In genomic region chr14:101176535-101177205, GRCh38 we compare ENCODE assay signal across 2 cellular contexts.
TF ChIP-seq lines count a peak whose summit lies in the region.

No MANE protein-coding gene starts in this region.

TF ChIP-seq in SK-N-SH, 30 proteins besides CTCF, POLR2A, EP300 and RAD21 (continued from another document):
- 0 out of 2 replicates have a peak, but pooled peaks have one; percentile 3 for TF ChIP-seq FOXJ3 (CRISPR knock-in tag; IDR thresholded peaks at IDR 0.05)
TF ChIP-seq in SK-N-SH: peak in this region for 5.

TF ChIP-seq in SK-N-SH treated with all-trans-retinoic acid at 6 μM for 48 hours, 23 proteins besides CTCF, POLR2A, EP300 and RAD21 (continued from another document):
- TF ChIP-seq, protein P1, sequence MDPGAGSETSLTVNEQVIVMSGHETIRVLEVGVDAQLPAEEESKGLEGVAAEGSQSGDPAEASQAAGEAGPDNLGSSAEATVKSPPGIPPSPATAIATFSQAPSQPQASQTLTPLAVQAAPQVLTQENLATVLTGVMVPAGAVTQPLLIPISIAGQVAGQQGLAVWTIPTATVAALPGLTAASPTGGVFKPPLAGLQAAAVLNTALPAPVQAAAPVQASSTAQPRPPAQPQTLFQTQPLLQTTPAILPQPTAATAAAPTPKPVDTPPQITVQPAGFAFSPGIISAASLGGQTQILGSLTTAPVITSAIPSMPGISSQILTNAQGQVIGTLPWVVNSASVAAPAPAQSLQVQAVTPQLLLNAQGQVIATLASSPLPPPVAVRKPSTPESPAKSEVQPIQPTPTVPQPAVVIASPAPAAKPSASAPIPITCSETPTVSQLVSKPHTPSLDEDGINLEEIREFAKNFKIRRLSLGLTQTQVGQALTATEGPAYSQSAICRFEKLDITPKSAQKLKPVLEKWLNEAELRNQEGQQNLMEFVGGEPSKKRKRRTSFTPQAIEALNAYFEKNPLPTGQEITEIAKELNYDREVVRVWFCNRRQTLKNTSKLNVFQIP (CRISPR knock-in tag; IDR thresholded peaks at IDR 0.05; ENCODE audit: borderline replicate concordance, low read depth) = no peak
- TF ChIP-seq BACH2 (CRISPR knock-in tag; IDR thresholded peaks at IDR 0.05; ENCODE audit: borderline replicate concordance) (no peak), ZNF8 (CRISPR knock-in tag; IDR thresholded peaks at IDR 0.05) (no peak), ZC3H10 (CRISPR knock-in tag; IDR thresholded peaks at IDR 0.05) (no peak), ZFP3 (CRISPR knock-in tag; IDR thresholded peaks at IDR 0.05) (no peak), ESRRG (CRISPR knock-in tag; IDR thresholded peaks at IDR 0.05) (no peak), RARB (CRISPR knock-in tag; IDR thresholded peaks at IDR 0.05) (no peak), OSR1 (CRISPR knock-in tag; IDR thresholded peaks at IDR 0.05) (no peak)
